Comparison of ENCODE assay signal across 28 cellular contexts in the genomic region with DNA sequence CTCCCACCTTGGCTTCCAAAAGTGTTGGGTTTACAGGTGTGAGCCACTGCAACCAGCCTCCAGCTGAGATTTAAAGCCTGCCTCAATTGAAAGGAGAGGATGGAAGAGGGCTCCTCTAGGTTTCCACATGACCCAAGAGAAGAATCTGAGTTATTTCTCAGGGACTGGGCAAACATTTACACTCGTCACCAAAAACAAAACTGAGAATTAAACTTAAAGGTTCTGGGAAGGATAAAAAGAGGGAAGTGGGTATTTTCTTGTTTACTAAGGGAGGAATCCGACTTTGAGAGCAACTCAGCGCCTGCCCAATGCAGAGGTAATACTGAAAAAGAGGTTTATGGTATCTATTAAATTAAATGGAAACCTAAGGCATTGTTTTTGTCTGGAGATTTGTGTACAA. TPM values are rescaled to one million over a fixed set of nuclear protein-coding genes. Genes with fewer than 3 reads are reported as not detected.
DNase-seq lines count a peak whose midpoint lies in the region; ATAC-seq, FAIRE-seq and TF ChIP-seq lines count a peak whose summit lies in the region.
"Had no signal": no experiment of that assay in that cellular context is flagged by ENCODE, and none has a peak within 500 bp of the region (broad histone marks: within the 10 kb centered on the region; RNA-seq: fewer than 3 reads in every experiment).

No MANE protein-coding gene starts in this region.

- H3K9ac ChIP-seq in PC-3 (ENCODE audit: low read length) (no peak overlapping the region), mesenchymal stem cell (ENCODE audit: low read length) (no peak overlapping the region)
- H3K9ac ChIP-seq: GM23248 had no signal

- no peak for FAIRE-seq in A549 (lab: Jason Lieb, UNC)
- no peak for FAIRE-seq in GM12891 (lab: Jason Lieb, UNC)
- FAIRE-seq: A204.1 had no signal

- peaks cover 0 to 4% (median 3%) of the 10 kb centered on the region in 3 donors for H3K36me3 Mint-ChIP-seq in CD8-positive, alpha-beta memory T cell

- TF ChIP-seq CTCF in A549 (IDR thresholded peaks at IDR 0.05) (no peak), PC-3 (conservative IDR thresholded peaks at IDR 0.05; ENCODE audit: low read depth, low read length) (no peak), ovary (IDR thresholded peaks at IDR 0.05) (no peak)

- H3K23ac ChIP-seq in mesenchymal stem cell (ENCODE audit: low read length in 2 of 2) = no peak overlapping the region

- no peak overlapping the region for H2BK120ac ChIP-seq in mesenchymal stem cell (ENCODE audit: low read depth, low read length)

- DNase-seq in A549 (ENCODE audit: low read depth in 1 of 2, low spot score in 1 of 2) = peak in 1 of 2 experiments; percentile 52
- no peak for DNase-seq in GM12891 (ENCODE audit: insufficient read length, low spot score)
- peak; percentile 26 for DNase-seq in PC-3
- no peak for DNase-seq in mesenchymal stem cell
- DNase-seq in CD8-positive, alpha-beta memory T cell = no peak
- DNase-seq in ovary = no peak
- DNase-seq: BE2C; COR-L47; DMS 273 treated with DMSO at 0.1 percent for 48 hours; DMS79 treated with DMSO at 0.1 percent for 48 hours; GM23248; IMR-90; MV-4-11; NCI-H1105 treated with DMSO at 0.1 percent for 48 hours; NCI-H2081; NCI-H2171; NCI-H345; NCI-H524; NCI-H774; NK-92 treated with Interleukin-12 subunit alpha and Interleukin-12 subunit beta, amount 100 ng/mL, for 24 hours; OCI-M1; Right ventricle myocardium superior; SW 1271; T-helper 17 cell had no signal

- no peaks in the 10 kb centered on the region for H3K9me2 ChIP-seq in PC-3 (replicated peaks; ENCODE audit: low read length)

- H3K4me1 Mint-ChIP-seq in CD8-positive, alpha-beta memory T cell = peaks cover 0 to 19% (median 11%) of the 10 kb centered on the region in 3 donors

- no peak overlapping the region for H3K27ac Mint-ChIP-seq in CD8-positive, alpha-beta memory T cell
- H3K27ac Mint-ChIP-seq: T-helper 17 cell had no signal

- no peak overlapping the region for H3K18ac ChIP-seq in mesenchymal stem cell (ENCODE audit: low read depth in 1 of 2, low read length in 2 of 2)

- intact Hi-C loops in PC-3 (cut with micrococcal nuclease) (no loop called here), ovary (cut with DNase I) (no loop called here)

- no peak overlapping the region for H4K91ac ChIP-seq in mesenchymal stem cell (ENCODE audit: low read length)

- no peak for TF ChIP-seq RAD21 in A549 (conservative IDR thresholded peaks at IDR 0.05 in 1 of 2, IDR thresholded peaks at IDR 0.05 in 1 of 2)

- H2BK5ac ChIP-seq in mesenchymal stem cell (ENCODE audit: low read depth, low read length, poor library complexity, severe bottlenecking) = no peak overlapping the region

- H3K4me2 ChIP-seq in A549 (peak overlapping the region; percentile 36; the same call in 2 of the 3 replicates), PC-3 (ENCODE audit: low read length) (no peak overlapping the region), mesenchymal stem cell (ENCODE audit: low read length, poor library complexity, severe bottlenecking) (no peak overlapping the region)

- H3K27me3 ChIP-seq in PC-3 (ENCODE audit: low read length) (no peaks in the 10 kb centered on the region), mesenchymal stem cell (ENCODE audit: control insufficient read depth in 1 of 2, insufficient read depth in 1 of 2, low read length in 2 of 2) (peaks cover 6 to 22% of the 10 kb centered on the region in 2 experiments), ovary (no peaks in the 10 kb centered on the region)
- no peaks in the 10 kb centered on the region for H3K27me3 ChIP-seq in CD8-positive, alpha-beta memory T cell (ENCODE audit: insufficient read depth, low read length, poor library complexity, severe bottlenecking)

- peaks cover 0 to 2% (median 0%) of the 10 kb centered on the region in 5 donors for H3K9me3 Mint-ChIP-seq in CD8-positive, alpha-beta memory T cell

- POLR2A ChIA-PET in A549 (lab: Yijun Ruan, JAX) = interaction anchor here (0.6 kb wide), 1 partner anchor 126 kb away, joined by 4 read pairs; no protein-coding TSS in a partner anchor
- POLR2A ChIA-PET in PC-3 (lab: Charles Lee; ENCODE audit: unreplicated experiment) = no interaction called here
- POLR2A ChIA-PET in CD8-positive, alpha-beta memory T cell (lab: Charles Lee) = no interaction called here

- no peak overlapping the region for H3K4ac ChIP-seq in mesenchymal stem cell (ENCODE audit: low read depth in 1 of 2, low read length in 2 of 2)

- H3K79me2 ChIP-seq in PC-3 (ENCODE audit: low read length) = no peaks in the 10 kb centered on the region

- H3K27ac ChIP-seq in A549 (peak overlapping the region; percentile 35 to 53; a peak in 4 of 6 replicates), PC-3 (ENCODE audit: low read length) (no peak overlapping the region), mesenchymal stem cell (ENCODE audit: low read length, poor library complexity, severe bottlenecking) (no peak overlapping the region), ovary (no peak overlapping the region)
- no peak overlapping the region for H3K27ac ChIP-seq in CD8-positive, alpha-beta memory T cell (ENCODE audit: low read depth, low read length)
- H3K27ac ChIP-seq: GM23248, SK-N-MC had no signal

- H3K9me3 ChIP-seq in A549 = no peaks in the 10 kb centered on the region
- no peaks in the 10 kb centered on the region for H3K9me3 ChIP-seq in PC-3 (ENCODE audit: low read length)
- H3K9me3 ChIP-seq in mesenchymal stem cell (ENCODE audit: control insufficient read depth, low read length) = no peaks in the 10 kb centered on the region
- H3K9me3 ChIP-seq in CD8-positive, alpha-beta memory T cell (ENCODE audit: low read length) = no peaks in the 10 kb centered on the region
- peaks cover 0 to 4% of the 10 kb centered on the region in 2 donors for H3K9me3 ChIP-seq in ovary
- H3K9me3 ChIP-seq: BE2C, HAP-1 had no signal

- TF ChIP-seq EP300 in A549 (IDR thresholded peaks at IDR 0.05) (no peak), ovary (IDR thresholded peaks at IDR 0.05) (no peak)

- no peak overlapping the region for H2BK12ac ChIP-seq in mesenchymal stem cell (ENCODE audit: low read length in 2 of 2)

- H4K20me1 ChIP-seq in PC-3 (ENCODE audit: low read length) = no peaks in the 10 kb centered on the region

- H3K4me3 Mint-ChIP-seq in CD8-positive, alpha-beta memory T cell = no peak overlapping the region
- H3K4me3 Mint-ChIP-seq: T-helper 17 cell had no signal

- CTCF ChIA-PET in A549 (lab: Yijun Ruan, JAX) = interaction anchor here (1.4 to 2.1 kb wide), 3 partner anchors 11 to 57 kb away, joined by 3 to 9 read pairs (median 8); no protein-coding TSS in a partner anchor
- CTCF ChIA-PET in PC-3 (lab: Charles Lee) = no interaction called here
- CTCF ChIA-PET in CD8-positive, alpha-beta memory T cell (lab: Charles Lee) = interaction anchor here (1.1 kb wide), 1 partner anchor 66 kb away, joined by 3 read pairs; no protein-coding TSS in a partner anchor

- no peak for ATAC-seq in A549
- ATAC-seq in PC-3 = no peak
- no peak for ATAC-seq in HG02852 (IDR thresholded peaks at IDR 0.05; ENCODE audit: unreplicated experiment)
- ATAC-seq: T-helper 17 cell had no signal

- no peak for TF ChIP-seq POLR2A in A549 (IDR thresholded peaks at IDR 0.05; ENCODE audit: low read length)
- no peak for TF ChIP-seq POLR2A in GM12891 (IDR thresholded peaks at IDR 0.05; ENCODE audit: low read depth, low read length)
- TF ChIP-seq POLR2A in ovary (IDR thresholded peaks at IDR 0.05) = no peak

- H3K4me1 ChIP-seq in A549 = peaks cover 47% of the 10 kb centered on the region
- peaks cover 23% of the 10 kb centered on the region for H3K4me1 ChIP-seq in PC-3 (ENCODE audit: insufficient read depth, low read length)
- peaks cover 5% of the 10 kb centered on the region for H3K4me1 ChIP-seq in mesenchymal stem cell (ENCODE audit: control insufficient read depth, insufficient read depth, low read depth, low read length)
- H3K4me1 ChIP-seq in CD8-positive, alpha-beta memory T cell (ENCODE audit: insufficient read depth, low read length) = peaks cover 7% of the 10 kb centered on the region
- H3K4me1 ChIP-seq in ovary (ENCODE audit: insufficient read depth) = no peaks in the 10 kb centered on the region
- H3K4me1 ChIP-seq: BE2C had no signal

- H3F3A ChIP-seq in PC-3 (ENCODE audit: low read length, unreplicated experiment) = no peaks in the 10 kb centered on the region

- H2AFZ ChIP-seq in PC-3 (ENCODE audit: low read length) (no peak overlapping the region), mesenchymal stem cell (ENCODE audit: low read depth, low read length) (no peak overlapping the region)
- H2AFZ ChIP-seq: GM23248 had no signal

- H3K79me1 ChIP-seq in mesenchymal stem cell (replicated peaks; ENCODE audit: low read length, poor library complexity, severe bottlenecking) = no peaks in the 10 kb centered on the region

- no peak overlapping the region for H3K4me3 ChIP-seq in A549
- H3K4me3 ChIP-seq in PC-3 (ENCODE audit: low read length) = no peak overlapping the region
- no peak overlapping the region for H3K4me3 ChIP-seq in mesenchymal stem cell (ENCODE audit: insufficient read depth in 1 of 2, low read depth in 1 of 2, low read length in 2 of 2)
- H3K4me3 ChIP-seq in CD8-positive, alpha-beta memory T cell (ENCODE audit: low read length) = no peak overlapping the region
- H3K4me3 ChIP-seq in ovary = no peak overlapping the region
- H3K4me3 ChIP-seq: GM23248, HAP-1, SK-N-MC had no signal

- no TSS peak for BruUV-seq in PC-3 (replicated peaks; lab: Mats Ljungman, UMichigan)

- H3K36me3 ChIP-seq in PC-3 (ENCODE audit: low read depth, low read length) (no peaks in the 10 kb centered on the region), mesenchymal stem cell (ENCODE audit: control insufficient read depth in 1 of 2, insufficient read depth in 2 of 2, low read depth in 1 of 2, low read length in 2 of 2) (no peaks in the 10 kb centered on the region), ovary (no peaks in the 10 kb centered on the region)
- no peaks in the 10 kb centered on the region for H3K36me3 ChIP-seq in CD8-positive, alpha-beta memory T cell (ENCODE audit: insufficient read depth, low read length)
- H3K36me3 ChIP-seq: BE2C, HAP-1 had no signal

- no peak overlapping the region for H4K8ac ChIP-seq in mesenchymal stem cell (ENCODE audit: low read length)

- H3K27me3 Mint-ChIP-seq in CD8-positive, alpha-beta memory T cell = peaks cover 30 to 39% of the 10 kb centered on the region in 2 donors

- peak overlapping the region; percentile 41 for H2AK5ac ChIP-seq in mesenchymal stem cell (ENCODE audit: low read length, severe bottlenecking)

- H2BK15ac ChIP-seq in mesenchymal stem cell (ENCODE audit: low read depth, poor library complexity, severe bottlenecking) = no peak overlapping the region

- no peak overlapping the region for H3K14ac ChIP-seq in mesenchymal stem cell (ENCODE audit: low read length in 2 of 2)

- WGBS in A549 (ENCODE audit: missing lambda C conversion rate) = 4% methylated on average over 3 of the region's 3 CpGs
- WGBS in mesenchymal stem cell = 56% methylated on average over 3 of the region's 3 CpGs
- WGBS in ovary, 3 donors = 25 to 37% (median 26%) methylated on average over 3 of the region's 3 CpGs

RNA-seq across cellular contexts. Expression of a gene that starts 13.3 kb away (rescaled TPM):
- polyA plus RNA-seq in A549 (2011; rRNA removed) (not detected in 2 replicates), A549 (2017; fragmentation: RNase III; extraction: RNeasy Plus Mini Kit Qiagen cat#74134 plus additional on column Dnase treatment) (not detected in 3 replicates), ovary (not detected)
- polyA plus RNA-seq in A549 (2012; cell fraction: cytosol; rRNA removed) = not detected in 2 replicates
- polyA plus RNA-seq in A549 (2012; cell fraction: nucleus; rRNA removed) = 0.06 TPM in 1 of 2 replicates, not detected in the other
- polyA minus RNA-seq in A549 (2011; rRNA and poly(A)+ RNA removed) = not detected in 2 replicates
- not detected for polyA plus RNA-seq in GM12891 (2012; ENCODE audit: low read depth, missing spikeins)
- total RNA-seq in PC-3 (2014; rRNA removed) (not detected in 2 replicates), ovary (not detected)
- not detected for polyA plus RNA-seq in mesenchymal stem cell (2013, experiment 1 of 2)
- polyA plus RNA-seq in mesenchymal stem cell (2013, experiment 2 of 2) = not detected
- total RNA-seq in CD8-positive, alpha-beta memory T cell = not detected
- not detected for polyA plus RNA-seq in CD8-positive, alpha-beta memory T cell
- total RNA-seq: GM23248, IMR-90, Right ventricle myocardium superior, T-helper 17 cell had no signal
- polyA plus RNA-seq: GM23248, IMR-90 had no signal

RNA-seq across cellular contexts. Expression of a gene that starts 27.4 kb away (rescaled TPM):
- polyA plus RNA-seq in A549 (2011; rRNA removed) (2.6 and 2.7 TPM in 2 replicates), A549 (2017; fragmentation: RNase III; extraction: RNeasy Plus Mini Kit Qiagen cat#74134 plus additional on column Dnase treatment) (0.58 to 0.65 TPM (median 0.60 TPM) in 3 replicates), ovary (1 to 10 TPM; 1.2 to 9.1 TPM)
- 1.8 and 2.7 TPM in 2 replicates for polyA plus RNA-seq in A549 (2012; cell fraction: cytosol; rRNA removed)
- 3.6 and 3.7 TPM in 2 replicates for polyA plus RNA-seq in A549 (2012; cell fraction: nucleus; rRNA removed)
- polyA minus RNA-seq in A549 (2011; rRNA and poly(A)+ RNA removed) = 0.79 and 0.92 TPM in 2 replicates
- polyA plus RNA-seq in GM12891 (2012; ENCODE audit: low read depth, missing spikeins) = 6.4 TPM
- total RNA-seq in PC-3 (2014; rRNA removed) (1.1 TPM in 1 of 2 replicates, not detected in the other), ovary (10 to 100 TPM in 1 of 7 donors, 1 to 10 TPM in 6; 1.5 to 24.5 (median 7.0) TPM)
- polyA plus RNA-seq in mesenchymal stem cell (2013, experiment 1 of 2) = 51.3 TPM
- polyA plus RNA-seq in mesenchymal stem cell (2013, experiment 2 of 2) = 53.0 TPM
- total RNA-seq in CD8-positive, alpha-beta memory T cell = 10 to 100 TPM; 16.7 to 18.3 TPM
- polyA plus RNA-seq in CD8-positive, alpha-beta memory T cell = 12.8 TPM

Comparison
In these comparisons a context has a peak if more than half of its experiments do, and no peak if none do; other contexts are left out.
1. H3K27ac ChIP-seq: peak in A549 (2 of 2); none in PC-3 (single experiment), mesenchymal stem cell (single experiment), CD8-positive, alpha-beta memory T cell (single experiment) and ovary (0 of 2).